2 cellular contexts compared by ENCODE assay signal in genomic region chr9:14097215-14097614, GRCh38.
TF ChIP-seq lines count a peak whose summit lies in the region.

No MANE protein-coding gene starts in this region.

TF ChIP-seq in IMR-90, 13 proteins besides CTCF, POLR2A, EP300 and RAD21:
- TF ChIP-seq BHLHE40 (IDR thresholded peaks at IDR 0.05; ENCODE audit: low read depth, low read length) (no peak), RFX5 (IDR thresholded peaks at IDR 0.05; ENCODE audit: low read depth, low read length) (no peak), CHD1 (IDR thresholded peaks at IDR 0.05; ENCODE audit: low read depth, low read length) (no peak), NFE2L2 (IDR thresholded peaks at IDR 0.05; ENCODE audit: low read depth, low read length) (no peak), MAFK (IDR thresholded peaks at IDR 0.05; ENCODE audit: low read depth, low read length) (no peak), MAZ (IDR thresholded peaks at IDR 0.05; ENCODE audit: borderline replicate concordance, low read depth, low read length) (no peak), SMC3 (IDR thresholded peaks at IDR 0.05; ENCODE audit: low read depth, low read length) (no peak), MXI1 (IDR thresholded peaks at IDR 0.05; ENCODE audit: borderline replicate concordance, low read depth, low read length) (no peak), CEBPB (IDR thresholded peaks at IDR 0.05; ENCODE audit: low read depth, low read length) (no peak), FOS (IDR thresholded peaks at IDR 0.05; ENCODE audit: low read depth, low read length) (no peak), RCOR1 (IDR thresholded peaks at IDR 0.05; ENCODE audit: insufficient replicate concordance, low read length) (no peak)
- TF ChIP-seq, protein P1, sequence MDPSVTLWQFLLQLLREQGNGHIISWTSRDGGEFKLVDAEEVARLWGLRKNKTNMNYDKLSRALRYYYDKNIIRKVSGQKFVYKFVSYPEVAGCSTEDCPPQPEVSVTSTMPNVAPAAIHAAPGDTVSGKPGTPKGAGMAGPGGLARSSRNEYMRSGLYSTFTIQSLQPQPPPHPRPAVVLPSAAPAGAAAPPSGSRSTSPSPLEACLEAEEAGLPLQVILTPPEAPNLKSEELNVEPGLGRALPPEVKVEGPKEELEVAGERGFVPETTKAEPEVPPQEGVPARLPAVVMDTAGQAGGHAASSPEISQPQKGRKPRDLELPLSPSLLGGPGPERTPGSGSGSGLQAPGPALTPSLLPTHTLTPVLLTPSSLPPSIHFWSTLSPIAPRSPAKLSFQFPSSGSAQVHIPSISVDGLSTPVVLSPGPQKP (IDR thresholded peaks at IDR 0.05; ENCODE audit: borderline replicate concordance, low read depth, low read length), result no peak
- TF ChIP-seq, protein P2, sequence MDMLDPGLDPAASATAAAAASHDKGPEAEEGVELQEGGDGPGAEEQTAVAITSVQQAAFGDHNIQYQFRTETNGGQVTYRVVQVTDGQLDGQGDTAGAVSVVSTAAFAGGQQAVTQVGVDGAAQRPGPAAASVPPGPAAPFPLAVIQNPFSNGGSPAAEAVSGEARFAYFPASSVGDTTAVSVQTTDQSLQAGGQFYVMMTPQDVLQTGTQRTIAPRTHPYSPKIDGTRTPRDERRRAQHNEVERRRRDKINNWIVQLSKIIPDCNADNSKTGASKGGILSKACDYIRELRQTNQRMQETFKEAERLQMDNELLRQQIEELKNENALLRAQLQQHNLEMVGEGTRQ (IDR thresholded peaks at IDR 0.05; ENCODE audit: low read depth, low read length), result no peak

TF ChIP-seq in K562, 482 proteins besides CTCF, POLR2A, EP300 and RAD21:
- no peak for TF ChIP-seq SAFB (IDR thresholded peaks at IDR 0.05; ENCODE audit: borderline replicate concordance, low read depth, low read length)
- no peak for TF ChIP-seq FOXJ2 (tag; IDR thresholded peaks at IDR 0.05)
- TF ChIP-seq NFE2 (IDR thresholded peaks at IDR 0.05; ENCODE audit: low read depth), result no peak
- no peak for TF ChIP-seq CUX1 (CRISPR knock-in tag; IDR thresholded peaks at IDR 0.05)
- TF ChIP-seq THRAP3 (IDR thresholded peaks at IDR 0.05; ENCODE audit: borderline replicate concordance), result no peak
- TF ChIP-seq OTX1 (CRISPR knock-in tag; IDR thresholded peaks at IDR 0.05), result no peak
- no peak for TF ChIP-seq ZFP30 (CRISPR knock-in tag; IDR thresholded peaks at IDR 0.05; ENCODE audit: borderline replicate concordance)
- no peak for TF ChIP-seq PURB (CRISPR knock-in tag; IDR thresholded peaks at IDR 0.05; ENCODE audit: low read depth)
- no peak for TF ChIP-seq ZBTB2 (IDR thresholded peaks at IDR 0.05)
- no peak for TF ChIP-seq ZNF263 (CRISPR knock-in tag; IDR thresholded peaks at IDR 0.05; ENCODE audit: borderline replicate concordance)
- no peak for TF ChIP-seq NFXL1 (CRISPR knock-in tag; IDR thresholded peaks at IDR 0.05)
- no peak for TF ChIP-seq BCLAF1 (IDR thresholded peaks at IDR 0.05; ENCODE audit: borderline replicate concordance in 1 of 2, control insufficient read depth in 1 of 2, low read depth in 2 of 2, low read length in 1 of 2)
- no peak for TF ChIP-seq ZNF444 (CRISPR knock-in tag; IDR thresholded peaks at IDR 0.05)
- TF ChIP-seq, protein P3, sequence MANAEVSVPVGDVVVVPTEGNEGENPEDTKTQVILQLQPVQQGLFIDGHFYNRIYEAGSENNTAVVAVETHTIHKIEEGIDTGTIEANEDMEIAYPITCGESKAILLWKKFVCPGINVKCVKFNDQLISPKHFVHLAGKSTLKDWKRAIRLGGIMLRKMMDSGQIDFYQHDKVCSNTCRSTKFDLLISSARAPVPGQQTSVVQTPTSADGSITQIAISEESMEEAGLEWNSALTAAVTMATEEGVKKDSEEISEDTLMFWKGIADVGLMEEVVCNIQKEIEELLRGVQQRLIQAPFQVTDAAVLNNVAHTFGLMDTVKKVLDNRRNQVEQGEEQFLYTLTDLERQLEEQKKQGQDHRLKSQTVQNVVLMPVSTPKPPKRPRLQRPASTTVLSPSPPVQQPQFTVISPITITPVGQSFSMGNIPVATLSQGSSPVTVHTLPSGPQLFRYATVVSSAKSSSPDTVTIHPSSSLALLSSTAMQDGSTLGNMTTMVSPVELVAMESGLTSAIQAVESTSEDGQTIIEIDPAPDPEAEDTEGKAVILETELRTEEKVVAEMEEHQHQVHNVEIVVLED (CRISPR knock-in tag; IDR thresholded peaks at IDR 0.05), result no peak
- TF ChIP-seq ELF2 (CRISPR knock-in tag; IDR thresholded peaks at IDR 0.05), result no peak
- TF ChIP-seq ZKSCAN8 (CRISPR knock-in tag; IDR thresholded peaks at IDR 0.05), result no peak
- no peak for TF ChIP-seq NR3C1 (CRISPR knock-in tag; IDR thresholded peaks at IDR 0.05)
- no peak for TF ChIP-seq MCM7 (IDR thresholded peaks at IDR 0.05)
- TF ChIP-seq, protein P4, sequence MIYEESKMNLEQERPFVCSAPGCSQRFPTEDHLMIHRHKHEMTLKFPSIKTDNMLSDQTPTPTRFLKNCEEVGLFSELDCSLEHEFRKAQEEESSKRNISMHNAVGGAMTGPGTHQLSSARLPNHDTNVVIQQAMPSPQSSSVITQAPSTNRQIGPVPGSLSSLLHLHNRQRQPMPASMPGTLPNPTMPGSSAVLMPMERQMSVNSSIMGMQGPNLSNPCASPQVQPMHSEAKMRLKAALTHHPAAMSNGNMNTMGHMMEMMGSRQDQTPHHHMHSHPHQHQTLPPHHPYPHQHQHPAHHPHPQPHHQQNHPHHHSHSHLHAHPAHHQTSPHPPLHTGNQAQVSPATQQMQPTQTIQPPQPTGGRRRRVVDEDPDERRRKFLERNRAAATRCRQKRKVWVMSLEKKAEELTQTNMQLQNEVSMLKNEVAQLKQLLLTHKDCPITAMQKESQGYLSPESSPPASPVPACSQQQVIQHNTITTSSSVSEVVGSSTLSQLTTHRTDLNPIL (CRISPR knock-in tag; IDR thresholded peaks at IDR 0.05), result no peak
